ENCODE assay signal across 8 cellular contexts in genomic region chr19:8832132-8833021, GRCh38. TPM values are rescaled to one million over a fixed set of nuclear protein-coding genes. Genes with fewer than 3 reads are reported as not detected.
A peak's percentile ranks its signal among the peaks of the same experiment; 100 is the strongest.
DNase-seq lines count a peak whose midpoint lies in the region; ATAC-seq and TF ChIP-seq lines count a peak whose summit lies in the region.

Gene MBD3L1, plus strand, starts transcription at chr19:8832377. Its CDS starts 10,302 bp downstream, at chr19:8842679.
Gene ZNF558, minus strand, starts transcription at chr19:8832304. Its CDS starts 9,645 bp downstream, at chr19:8822659.

- H3K4me3 ChIP-seq in GM12865 (ENCODE audit: low read depth, low read length), result peak within 1 kb of the TSS; percentile 88
- peak within 1 kb of the TSS; percentile 81 for H3K4me3 ChIP-seq in psoas muscle
- H3K4me3 ChIP-seq in uterus, result peak within 1 kb of the TSS; percentile 56 to 85

- H3K27me3 ChIP-seq in psoas muscle (ENCODE audit: insufficient read depth in 3 of 3, low read length in 2 of 3), result peaks cover 0 to 6% (median 0%) of the 10 kb centered on the region in 3 donors
- H3K27me3 ChIP-seq in uterus, result no peaks in the 10 kb centered on the region

- no peaks in the 10 kb centered on the region for H3K27me3 Mint-ChIP-seq in T-helper 1 cell treated with Interleukin-12 subunit alpha and Interleukin-12 subunit beta and Interleukin-4 antibody, amounts not matched to agents 30 μg/mL and 1 μg/mL, for 36 hours (ENCODE audit: low read depth)

- H3K4me1 ChIP-seq in psoas muscle (peaks cover 6% of the 10 kb centered on the region), uterus (peaks cover 0 to 6% of the 10 kb centered on the region in 2 donors)

- DNase-seq in GM12865 (ENCODE audit: low read depth) (peak; percentile 97), NCI-H1417 (lab: John Stamatoyannopoulos, UW) (peak; percentile 95 to 98 (median 98)), left ventricle myocardium superior (peak; percentile 99), psoas muscle (peak; percentile 99 to 100), uterus (peak; percentile 99)

- H3K9me3 ChIP-seq in psoas muscle (no peaks in the 10 kb centered on the region), uterus (no peaks in the 10 kb centered on the region)

- intact Hi-C loops in left ventricle myocardium superior (cut with micrococcal nuclease), result no loop called here
- intact Hi-C loops in psoas muscle (cut with DNase I), result loop anchor here (5.0 to 10.0 kb wide), 5 partner anchors 825 to 1768 kb away; partner anchors contain the start of genes ELAVL1 (in 1 of the 2), FBXL12 (in 1 of the 2), MAP2K7 (in 1 of the 2) and ZNF557 (in 1 of the 2)
- intact Hi-C loops in uterus (cut with DNase I; ENCODE audit: low total_unique reads), result no loop called here

- peak within 1 kb of the TSS; percentile 96 for H3K27ac Mint-ChIP-seq in T-helper 1 cell treated with Interleukin-12 subunit alpha and Interleukin-12 subunit beta and Interleukin-4 antibody, amounts not matched to agents 30 μg/mL and 1 μg/mL, for 36 hours

- ATAC-seq in HG02759 (IDR thresholded peaks at IDR 0.05; ENCODE audit: unreplicated experiment) (peak; percentile 86), left ventricle myocardium superior (peak; percentile 95), psoas muscle (peak; percentile 94 to 96 (median 94))

- peak; percentile 25 for TF ChIP-seq CTCF in GM12865 (IDR thresholded peaks at IDR 0.05; ENCODE audit: insufficient read depth, low read depth, low read length, missing control alignments)
- TF ChIP-seq CTCF in psoas muscle (IDR thresholded peaks at IDR 0.05), result peak; percentile 32
- peak in 3 of 4 experiments; percentile 38 to 56 (median 43) for TF ChIP-seq CTCF in uterus (IDR thresholded peaks at IDR 0.05)

- peaks cover 16% of the 10 kb centered on the region for H3K4me1 Mint-ChIP-seq in T-helper 1 cell treated with Interleukin-12 subunit alpha and Interleukin-12 subunit beta and Interleukin-4 antibody, amounts not matched to agents 30 μg/mL and 1 μg/mL, for 36 hours (ENCODE audit: low read depth)

- H3K4me3 Mint-ChIP-seq in T-helper 1 cell treated with Interleukin-12 subunit alpha and Interleukin-12 subunit beta and Interleukin-4 antibody, amounts not matched to agents 30 μg/mL and 1 μg/mL, for 36 hours, result peak within 1 kb of the TSS; percentile 84

- H3K27ac ChIP-seq in angular gyrus (ENCODE audit: low read depth, low read length) (peak within 1 kb of the TSS; percentile 96), psoas muscle (peak within 1 kb of the TSS; percentile 96), uterus (peak within 1 kb of the TSS; percentile 92 to 96)

- H3K36me3 Mint-ChIP-seq in T-helper 1 cell treated with Interleukin-12 subunit alpha and Interleukin-12 subunit beta and Interleukin-4 antibody, amounts not matched to agents 30 μg/mL and 1 μg/mL, for 36 hours (ENCODE audit: low read depth), result peaks cover 15% of the 10 kb centered on the region

- H3K36me3 ChIP-seq in psoas muscle (ENCODE audit: insufficient read depth in 1 of 2, low read depth in 1 of 2) (peaks cover 4 to 32% of the 10 kb centered on the region in 2 donors), uterus (no peaks in the 10 kb centered on the region)

- TF ChIP-seq POLR2A in uterus (IDR thresholded peaks at IDR 0.05), result peak; percentile 72 to 88

- no peaks in the 10 kb centered on the region for H3K9me3 Mint-ChIP-seq in T-helper 1 cell treated with Interleukin-12 subunit alpha and Interleukin-12 subunit beta and Interleukin-4 antibody, amounts not matched to agents 30 μg/mL and 1 μg/mL, for 36 hours

- WGBS in psoas muscle, 3 donors, result 0 to 1% (median 0%) methylated on average over 47 to 78 of the region's 78 CpGs

RNA-seq across cellular contexts. Expression of gene MBD3L1, which starts in this region (rescaled TPM):
- total RNA-seq in left ventricle myocardium superior (not detected), psoas muscle (not detected), uterus (not detected)
- polyA plus RNA-seq in psoas muscle, result not detected

RNA-seq across cellular contexts. Expression of gene ZNF558, which starts in this region (rescaled TPM):
- total RNA-seq in left ventricle myocardium superior, result 10.8 TPM
- total RNA-seq in psoas muscle, result 10 to 100 TPM; 12.9 to 15.7 (median 14.3) TPM
- polyA plus RNA-seq in psoas muscle, result 10 to 100 TPM in 1 of 3 donors, 1 to 10 TPM in 2; 5.7 to 13.7 (median 9.4) TPM
- 100 to 1,000 TPM in 1 of 4 donors, 10 to 100 TPM in 2, 1 to 10 TPM in 1; 8.2 to 117 (median 50.0) TPM for total RNA-seq in uterus

Comparison
In these comparisons a context has a peak if more than half of its experiments do, and no peak if none do; other contexts are left out.
1. Peak in every context shown above with its lines: DNase-seq, ATAC-seq, H3K4me3 ChIP-seq and H3K27ac ChIP-seq.
2. intact Hi-C loops: an anchor here in psoas muscle (5.0 to 10.0 kb wide); none called in left ventricle myocardium superior and uterus.